Comparison of ENCODE assay signal across 32 cellular contexts in the genomic region with DNA sequence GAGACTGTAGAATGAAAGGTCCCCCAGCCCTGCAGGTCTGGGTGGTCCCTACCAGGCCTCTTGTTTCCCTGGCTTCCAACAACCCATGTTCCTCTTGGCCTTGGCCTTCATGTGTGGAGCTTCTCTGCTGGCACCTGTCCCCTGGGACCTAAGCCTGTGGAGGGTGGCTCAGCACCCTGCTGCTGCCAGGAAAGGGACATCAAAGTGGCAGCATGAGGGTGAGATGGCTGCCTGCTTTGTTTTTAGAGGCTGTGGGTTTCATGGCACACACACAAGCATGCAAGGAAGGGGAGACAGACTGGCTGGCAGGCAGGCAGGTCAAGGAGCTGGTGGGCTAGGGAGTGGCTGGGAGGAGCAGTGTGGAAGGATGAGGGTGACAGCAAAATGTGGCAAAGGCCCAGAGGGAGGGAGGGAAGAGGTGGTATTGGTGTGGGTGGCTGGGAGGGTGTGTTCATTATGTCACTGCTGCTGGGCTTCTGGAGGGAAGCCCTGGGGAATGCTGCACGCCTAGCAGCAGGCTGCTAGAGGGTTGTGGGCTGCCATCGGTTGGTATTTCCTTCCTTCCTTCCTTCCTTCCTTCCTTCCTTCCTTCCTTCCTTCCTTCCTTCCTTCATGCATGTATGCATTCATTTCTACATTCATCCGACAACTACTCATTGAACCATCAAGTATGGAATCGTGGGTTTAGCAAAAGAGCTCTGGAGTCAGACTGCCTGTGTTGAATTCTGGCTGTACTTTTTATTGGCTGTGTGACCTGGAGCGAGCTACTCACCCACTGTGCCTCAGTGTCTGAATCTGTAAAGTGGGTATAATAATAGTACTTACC.
"Had no signal": no experiment of that assay in that cellular context is flagged by ENCODE, and none has a peak within 500 bp of the region (broad histone marks: within the 10 kb centered on the region; RNA-seq: fewer than 3 reads in every experiment).

No MANE protein-coding gene starts in this region.

- H3K36me3 Mint-ChIP-seq: activated CD8-positive, alpha-beta memory T cell treated with anti-CD3 and anti-CD28 coated beads, Interleukin-2, amount 10 ng/mL, durations not matched to agents 7 days and 5 days; activated naive CD8-positive, alpha-beta T cell treated with anti-CD3 and anti-CD28 coated beads for 36 hours had no signal

- H3K36me3 ChIP-seq: breast epithelium, Peyer's patch, SJSA1 had no signal

- ATAC-seq: activated CD8-positive, alpha-beta memory T cell treated with anti-CD3 and anti-CD28 coated beads, Interleukin-2, amount 10 ng/mL, durations not matched to agents 7 days and 5 days; PC-3; SK-N-SH treated with all-trans-retinoic acid at 6 μM for 48 hours had no signal

- DNase-seq: activated B cell treated with CpG ODN at 0.5 μM for 24 hours; activated CD4-positive, alpha-beta memory T cell treated with anti-CD3 and anti-CD28 coated beads, Interleukin-2, amount 10 ng/mL, durations not matched to agents 7 days and 5 days; activated CD4-positive, alpha-beta T cell treated with anti-CD3 and anti-CD28 coated beads for 4 hours; activated CD4-positive, CD25-positive, alpha-beta regulatory T cell treated with anti-CD3 and anti-CD28 coated beads, Interleukin-2, amount 50 U/mL, for 72 hours; activated CD8-positive, alpha-beta memory T cell treated with anti-CD3 and anti-CD28 coated beads for 24 hours; activated CD8-positive, alpha-beta memory T cell treated with anti-CD3 and anti-CD28 coated beads, Interleukin-2, amount 10 ng/mL, durations not matched to agents 7 days and 5 days; activated CD8-positive, alpha-beta memory T cell treated with anti-CD3 and anti-CD28 coated beads, Interleukin-2, amount 50 U/mL, for 48 hours; activated effector memory CD4-positive, alpha-beta T cell treated with Interleukin-2 at 50 U/mL for 16 hours; activated naive CD4-positive, alpha-beta T cell treated with anti-CD3 and anti-CD28 coated beads, Interleukin-2, amount 50 U/mL, for 16 hours; activated naive CD8-positive, alpha-beta T cell treated with anti-CD3 and anti-CD28 coated beads for 36 hours; activated T-cell treated with anti-CD3 and anti-CD28 coated beads, Interleukin-2, amount 50 U/mL, for 48 hours; amniotic stem cell; aorta; NCI-H1105; NCI-H1417 treated with DMSO at 0.1 percent for 48 hours; NCI-H1694 treated with DMSO at 0.1 percent for 48 hours; NCI-H2029; NCI-H2171; NCI-H446 treated with DMSO at 0.1 percent for 48 hours; NCI-H524; PC-3; Peyer's patch; RPMI8226; SHP77 treated with DMSO at 0.1 percent for 48 hours; T-helper 1 cell; T-helper 2 cell; T-helper 9 cell had no signal

- H3K27me3 Mint-ChIP-seq: activated B cell treated with CpG ODN at 0.5 μM for 24 hours; activated CD4-positive, alpha-beta memory T cell treated with anti-CD3 and anti-CD28 coated beads, Interleukin-2, amount 10 ng/mL, durations not matched to agents 7 days and 5 days; activated CD8-positive, alpha-beta memory T cell treated with anti-CD3 and anti-CD28 coated beads, Interleukin-2, amount 10 ng/mL, durations not matched to agents 7 days and 5 days; activated naive CD8-positive, alpha-beta T cell treated with anti-CD3 and anti-CD28 coated beads for 36 hours had no signal

- H3K27ac Mint-ChIP-seq: activated B cell treated with CpG ODN at 0.5 μM for 24 hours; activated CD4-positive, alpha-beta memory T cell treated with anti-CD3 and anti-CD28 coated beads, Interleukin-2, amount 10 ng/mL, durations not matched to agents 7 days and 5 days; activated CD8-positive, alpha-beta memory T cell treated with anti-CD3 and anti-CD28 coated beads, Interleukin-2, amount 10 ng/mL, durations not matched to agents 7 days and 5 days; activated naive CD8-positive, alpha-beta T cell treated with anti-CD3 and anti-CD28 coated beads for 36 hours had no signal

- H3K4me1 ChIP-seq: breast epithelium, Peyer's patch, SJSA1 had no signal

- H3K9me3 Mint-ChIP-seq: activated B cell treated with CpG ODN at 0.5 μM for 24 hours; activated CD4-positive, alpha-beta memory T cell treated with anti-CD3 and anti-CD28 coated beads, Interleukin-2, amount 10 ng/mL, durations not matched to agents 7 days and 5 days; activated naive CD8-positive, alpha-beta T cell treated with anti-CD3 and anti-CD28 coated beads for 36 hours had no signal

- H3K27ac ChIP-seq: breast epithelium, coronary artery, Peyer's patch, SJSA1, VCaP had no signal

- H3K9me3 ChIP-seq: breast epithelium, Peyer's patch, SJSA1 had no signal

- H3K4me1 Mint-ChIP-seq: activated B cell treated with CpG ODN at 0.5 μM for 24 hours; activated CD4-positive, alpha-beta memory T cell treated with anti-CD3 and anti-CD28 coated beads, Interleukin-2, amount 10 ng/mL, durations not matched to agents 7 days and 5 days; activated CD8-positive, alpha-beta memory T cell treated with anti-CD3 and anti-CD28 coated beads, Interleukin-2, amount 10 ng/mL, durations not matched to agents 7 days and 5 days; activated naive CD8-positive, alpha-beta T cell treated with anti-CD3 and anti-CD28 coated beads for 36 hours had no signal

- H3K27me3 ChIP-seq: Peyer's patch, SJSA1 had no signal

- H3K4me3 Mint-ChIP-seq: activated B cell treated with CpG ODN at 0.5 μM for 24 hours; activated CD4-positive, alpha-beta memory T cell treated with anti-CD3 and anti-CD28 coated beads, Interleukin-2, amount 10 ng/mL, durations not matched to agents 7 days and 5 days; activated CD8-positive, alpha-beta memory T cell treated with anti-CD3 and anti-CD28 coated beads, Interleukin-2, amount 10 ng/mL, durations not matched to agents 7 days and 5 days; activated naive CD8-positive, alpha-beta T cell treated with anti-CD3 and anti-CD28 coated beads for 36 hours had no signal

- H3K4me3 ChIP-seq: breast epithelium, coronary artery, Peyer's patch, SJSA1 had no signal
